8 cellular contexts compared by ENCODE assay signal in the genomic region with DNA sequence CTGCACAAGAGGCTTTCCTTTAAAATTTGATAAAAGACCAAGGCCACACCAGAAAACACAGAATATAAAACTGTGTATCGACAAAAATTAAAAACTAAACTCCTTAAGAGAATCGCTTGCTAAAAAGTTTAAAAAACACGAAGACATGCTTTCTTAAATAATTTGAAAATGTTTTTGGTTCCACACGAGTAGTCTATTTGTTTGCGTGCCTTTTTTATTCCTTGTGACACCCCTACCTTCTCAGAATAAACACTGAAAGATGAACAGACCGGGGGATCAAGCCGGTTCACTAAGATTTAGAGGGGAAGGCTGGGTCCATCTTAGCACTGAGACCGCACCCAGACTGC.
DNase-seq lines count a peak whose midpoint lies in the region; ATAC-seq and TF ChIP-seq lines count a peak whose summit lies in the region.

No MANE protein-coding gene starts in this region.

- ATAC-seq in GM19328 (IDR thresholded peaks at IDR 0.05; ENCODE audit: unreplicated experiment) (peak; percentile 3), T-cell (replicated peaks in 1 of 4) (peak in 2 of 4 experiments; percentile 4 to 6), HG02759 (IDR thresholded peaks at IDR 0.05; ENCODE audit: unreplicated experiment) (no peak)

- POLR2A ChIA-PET in T-cell (lab: Charles Lee): interaction anchor here in 1 of 2 donors (0.6 kb wide), 1 partner anchor 1146 kb away, joined by 9 read pairs; no protein-coding TSS in a partner anchor

- H3K4me1 Mint-ChIP-seq in T-cell: peaks cover 37 to 55% (median 44%) of the 10 kb centered on the region in 3 donors

- peaks cover 0 to 13% (median 0%) of the 10 kb centered on the region in 3 donors for H3K9me3 Mint-ChIP-seq in T-cell

- no peak for TF ChIP-seq CTCF in fibroblast of the aortic adventitia (IDR thresholded peaks at IDR 0.05; ENCODE audit: insufficient read depth, low read length)

- peak overlapping the region; percentile 84 to 96 (median 93) for H3K4me3 Mint-ChIP-seq in T-cell

- no peaks in the 10 kb centered on the region for H3K36me3 Mint-ChIP-seq in T-cell

- CTCF ChIA-PET in T-cell (lab: Charles Lee): interaction anchor here in 1 of 2 donors (1.4 kb wide), 1 partner anchor 276 kb away, joined by 8 read pairs; a partner anchor contains a TSS

- peak overlapping the region; percentile 100 for H3K27ac Mint-ChIP-seq in T-cell

- no peak for DNase-seq in T-cell
- DNase-seq in fibroblast of the aortic adventitia (ENCODE audit: low read depth): no peak
- DNase-seq in skeletal muscle cell (ENCODE audit: low read depth): no peak
- no peak for DNase-seq in NAMALWA (ENCODE audit: low spot score)
- DNase-seq in AG08395 (ENCODE audit: low spot score): no peak
- DNase-seq in OCI-M2 (lab: John Stamatoyannopoulos, UW; ENCODE audit: unreplicated experiment): no peak

- no peaks in the 10 kb centered on the region for H3K27me3 Mint-ChIP-seq in T-cell

- H3K4me3 ChIP-seq in fibroblast of the aortic adventitia (ENCODE audit: low read depth, low read length) (peak overlapping the region; percentile 60), skeletal muscle cell (ENCODE audit: low read depth, low read length) (peak overlapping the region; percentile 51)
